In genomic region chr17:58823051-58823525, GRCh38 we compare ENCODE assay signal across 21 cellular contexts.
DNase-seq lines count a peak whose midpoint lies in the region; FAIRE-seq and TF ChIP-seq lines count a peak whose summit lies in the region.
"Had no signal": no experiment of that assay in that cellular context is flagged by ENCODE, and none has a peak within 500 bp of the region (broad histone marks: within the 10 kb centered on the region; RNA-seq: fewer than 3 reads in every experiment).

No MANE protein-coding gene starts in this region.

- intact Hi-C loops in left ventricle myocardium inferior (cut with micrococcal nuclease) (no loop called here), cardiac septum (cut with DNase I) (no loop called here), colonic mucosa (cut with DNase I) (no loop called here)

- H3K27ac ChIP-seq in left ventricle myocardium inferior (replicated peaks) (peak overlapping the region; percentile 69), colonic mucosa (no peak overlapping the region)
- H3K27ac ChIP-seq: BLaER1 treated with 17β-estradiol and CSF1 and Interleukin-3, amounts not matched to agents 10 nM and 100 nM had no signal

- peak overlapping the region in 3 of 5 experiments; percentile 1 to 91 (median 73) for H3K27ac Mint-ChIP-seq in brain
- H3K27ac Mint-ChIP-seq: B cell; CD4-positive, CD25-positive, alpha-beta regulatory T cell; CD8-positive, alpha-beta memory T cell; HFFc6 had no signal

- H3K36me3 ChIP-seq in left ventricle myocardium inferior (no peaks in the 10 kb centered on the region), neuron (ENCODE audit: insufficient read depth, low read length) (no peaks in the 10 kb centered on the region), colonic mucosa (no peaks in the 10 kb centered on the region)
- H3K36me3 ChIP-seq: BLaER1 treated with 17β-estradiol and CSF1 and Interleukin-3, amounts not matched to agents 10 nM and 100 nM had no signal

- H3K9me3 ChIP-seq in left ventricle myocardium inferior (replicated peaks) = no peaks in the 10 kb centered on the region
- H3K9me3 ChIP-seq in neuron (ENCODE audit: low read length) = no peaks in the 10 kb centered on the region
- no peaks in the 10 kb centered on the region for H3K9me3 ChIP-seq in colonic mucosa
- H3K9me3 ChIP-seq: BLaER1 treated with 17β-estradiol and CSF1 and Interleukin-3, amounts not matched to agents 10 nM and 100 nM had no signal

- peak overlapping the region; percentile 8 for H2AFZ ChIP-seq in neuron (ENCODE audit: low read depth, low read length)

- H3K4me1 ChIP-seq in left ventricle myocardium inferior (peaks cover 14% of the 10 kb centered on the region), neuron (ENCODE audit: insufficient read depth, low read length) (peaks cover 20% of the 10 kb centered on the region), colonic mucosa (no peaks in the 10 kb centered on the region)
- H3K4me1 ChIP-seq: BLaER1 treated with 17β-estradiol and CSF1 and Interleukin-3, amounts not matched to agents 10 nM and 100 nM; Caco-2 had no signal

- peak; percentile 88 for FAIRE-seq in D721Med (lab: Jason Lieb, UNC)
- FAIRE-seq: GM12878 had no signal

- H3K4me3 ChIP-seq in left ventricle myocardium inferior (no peak overlapping the region), neuron (ENCODE audit: low read length) (peak overlapping the region; percentile 16), colonic mucosa (no peak overlapping the region)
- H3K4me3 ChIP-seq: BLaER1 treated with 17β-estradiol and CSF1 and Interleukin-3, amounts not matched to agents 10 nM and 100 nM; GM12878 had no signal

- peak overlapping the region in 3 of 5 experiments; percentile 41 to 59 (median 53) for H3K4me3 Mint-ChIP-seq in brain
- H3K4me3 Mint-ChIP-seq: B cell; CD4-positive, CD25-positive, alpha-beta regulatory T cell; CD8-positive, alpha-beta memory T cell; HFFc6; IgD-negative memory B cell had no signal

- DNase-seq in left ventricle myocardium inferior (no peak), cardiac septum (ENCODE audit: low spot score) (no peak), D721Med (ENCODE audit: insufficient read length, low spot score) (no peak), MV-4-11 (lab: John Stamatoyannopoulos, UW) (no peak), colonic mucosa (no peak), NCI-H446 treated with DMSO at 0.1 percent for 48 hours (lab: John Stamatoyannopoulos, UW) (no peak)
- DNase-seq: 8988T; Caco-2; CD4-positive, CD25-positive, alpha-beta regulatory T cell; CD8-positive, alpha-beta memory T cell; DMS153; EL; GOT3; H7; HFFc6 had no signal

- H3K4me1 Mint-ChIP-seq in brain = peaks cover 28% of the 10 kb centered on the region
- H3K4me1 Mint-ChIP-seq: B cell; CD4-positive, CD25-positive, alpha-beta regulatory T cell; CD8-positive, alpha-beta memory T cell; IgD-negative memory B cell had no signal

- H3K27me3 ChIP-seq in left ventricle myocardium inferior (ENCODE audit: low read depth) (no peaks in the 10 kb centered on the region), neuron (ENCODE audit: insufficient read depth, low read length) (no peaks in the 10 kb centered on the region), colonic mucosa (peaks cover 3% of the 10 kb centered on the region)
- H3K27me3 ChIP-seq: BLaER1 treated with 17β-estradiol and CSF1 and Interleukin-3, amounts not matched to agents 10 nM and 100 nM had no signal

- no peak for TF ChIP-seq CTCF in left ventricle myocardium inferior (IDR thresholded peaks at IDR 0.05; ENCODE audit: borderline replicate concordance)
- TF ChIP-seq CTCF in D721Med (IDR thresholded peaks at IDR 0.05; ENCODE audit: insufficient read depth, missing control alignments) = no peak
- TF ChIP-seq CTCF in brain (conservative IDR thresholded peaks at IDR 0.05) = no peak
- no peak for TF ChIP-seq CTCF in colonic mucosa (IDR thresholded peaks at IDR 0.05)

- no peak overlapping the region for H3K9ac ChIP-seq in colonic mucosa (ENCODE audit: low read depth in 2 of 2, low read length in 2 of 2)
- H3K9ac ChIP-seq: BLaER1 treated with 17β-estradiol and CSF1 and Interleukin-3, amounts not matched to agents 10 nM and 100 nM had no signal

- H3K27me3 Mint-ChIP-seq in brain = no peaks in the 10 kb centered on the region

- H3K36me3 Mint-ChIP-seq in brain = peaks cover 1% of the 10 kb centered on the region
- H3K36me3 Mint-ChIP-seq: CD4-positive, CD25-positive, alpha-beta regulatory T cell; CD8-positive, alpha-beta memory T cell; IgD-negative memory B cell had no signal

- peaks cover 0 to 6% (median 3%) of the 10 kb centered on the region in 5 experiments for H3K9me3 Mint-ChIP-seq in brain
- H3K9me3 Mint-ChIP-seq: CD4-positive, CD25-positive, alpha-beta regulatory T cell; HFFc6 had no signal
